In the genomic region with DNA sequence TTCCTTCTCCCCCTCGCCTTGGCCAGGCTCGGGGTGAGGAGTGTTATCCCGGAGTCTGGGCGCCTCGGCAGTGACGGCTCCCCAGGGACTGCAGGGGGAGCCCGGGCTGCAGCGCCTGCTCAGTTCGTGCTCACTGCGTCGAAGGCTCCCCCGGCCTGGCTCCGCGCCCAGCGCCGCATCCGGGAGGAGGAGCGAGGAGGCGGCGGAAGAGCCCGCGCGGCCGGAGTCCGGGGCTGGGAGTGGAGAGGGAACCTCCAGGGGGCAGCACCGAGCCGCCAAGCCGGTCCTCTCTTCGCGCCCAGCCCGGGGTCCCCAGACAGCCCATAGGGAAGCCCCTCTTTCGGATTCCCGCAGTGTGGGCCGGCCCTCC, we compare ENCODE assay signal across 8 cellular contexts. TPM values are rescaled to one million over a fixed set of nuclear protein-coding genes. Genes with fewer than 3 reads are reported as not detected.
DNase-seq lines count a peak whose midpoint lies in the region; ATAC-seq and TF ChIP-seq lines count a peak whose summit lies in the region.

No MANE protein-coding gene starts in this region.

- H3K27me3 ChIP-seq in HAP-1 (ENCODE audit: low read depth) (no peaks in the 10 kb centered on the region), MG63 (no peaks in the 10 kb centered on the region), gastroesophageal sphincter (no peaks in the 10 kb centered on the region), suprapubic skin (no peaks in the 10 kb centered on the region)

- in situ Hi-C loops in HAP-1 (cut with MboI; ENCODE audit: low sequenced_read_pairs), result no loop called here

- H3K4me1 ChIP-seq in HAP-1, result peaks cover 5% of the 10 kb centered on the region
- H3K4me1 ChIP-seq in gastroesophageal sphincter, result peaks cover 0 to 60% (median 16%) of the 10 kb centered on the region in 3 donors
- H3K4me1 ChIP-seq in suprapubic skin, result peaks cover 75% of the 10 kb centered on the region

- peak; percentile 66 to 87 for TF ChIP-seq POLR2A in gastroesophageal sphincter (IDR thresholded peaks at IDR 0.05)
- peak in 1 of 2 donors; percentile 68 for TF ChIP-seq POLR2A in suprapubic skin (IDR thresholded peaks at IDR 0.05)

- TF ChIP-seq CTCF in gastroesophageal sphincter (IDR thresholded peaks at IDR 0.05) (peak in 3 of 4 experiments; percentile 91 to 94 (median 92)), suprapubic skin (IDR thresholded peaks at IDR 0.05) (peak; percentile 89 to 97)

- H3K4me3 ChIP-seq in HAP-1 (peak overlapping the region; percentile 100), MG63 (peak overlapping the region; percentile 95), gastroesophageal sphincter (peak overlapping the region; percentile 54 to 85), suprapubic skin (peak overlapping the region; percentile 87)

- H3K27ac ChIP-seq in gastroesophageal sphincter (peak overlapping the region; percentile 90 to 99 (median 97)), suprapubic skin (peak overlapping the region; percentile 99)

- no peaks in the 10 kb centered on the region for H3K36me3 ChIP-seq in HAP-1 (replicated peaks)
- peaks cover 26% of the 10 kb centered on the region for H3K36me3 ChIP-seq in MG63
- no peaks in the 10 kb centered on the region for H3K36me3 ChIP-seq in gastroesophageal sphincter
- peaks cover 15% of the 10 kb centered on the region for H3K36me3 ChIP-seq in suprapubic skin

- peak; percentile 70 for ATAC-seq in gastroesophageal sphincter

- DNase-seq in GF-D8 (lab: John Stamatoyannopoulos, UW), result peak; percentile 76
- DNase-seq in HAP-1 (ENCODE audit: low spot score in 2 of 2), result peak; percentile 93 to 97
- peak; percentile 98 for DNase-seq in MG63
- DNase-seq in SIG-M5 treated with dmso at 0.1 percent for 504 hours (lab: John Stamatoyannopoulos, UW; ENCODE audit: unreplicated experiment), result peak; percentile 89
- DNase-seq in activated naive CD4-positive, alpha-beta T cell treated with Interleukin-2 at 50 U/mL for 16 hours, result peak; percentile 93
- DNase-seq in nucleus accumbens (lab: John Stamatoyannopoulos, UW), result peak; percentile 46 to 95 (median 86)
- DNase-seq in suprapubic skin (ENCODE audit: low spot score in 2 of 2), result peak; percentile 95 to 96

- no peaks in the 10 kb centered on the region for H3K9me3 ChIP-seq in HAP-1
- H3K9me3 ChIP-seq in MG63, result no peaks in the 10 kb centered on the region
- no peaks in the 10 kb centered on the region for H3K9me3 ChIP-seq in gastroesophageal sphincter
- H3K9me3 ChIP-seq in suprapubic skin, result no peaks in the 10 kb centered on the region

- no CpG with 5 or more reads among the region's 34 CpGs for WGBS in gastroesophageal sphincter (ENCODE audit: low coverage in 1 of 2), 2 donors
- 0% methylated on average over 8 of the region's 34 CpGs for WGBS in suprapubic skin

- TF ChIP-seq EP300 in gastroesophageal sphincter (IDR thresholded peaks at IDR 0.05) (no peak), suprapubic skin (IDR thresholded peaks at IDR 0.05) (no peak)

RNA-seq across cellular contexts. Expression of gene EGR1, which starts 1.3 kb away (rescaled TPM):
- 1.2 TPM in 1 of 2 replicates, not detected in the other for total RNA-seq in MG63 (2014; rRNA removed; shearing (Covaris generic); ENCODE audit: low replicate concordance)
- total RNA-seq in gastroesophageal sphincter, result 10 to 100 TPM; 12.0 to 37.3 (median 15.6) TPM
- 100 to 1,000 TPM; 130 to 445 (median 257) TPM for total RNA-seq in suprapubic skin

RNA-seq across cellular contexts. Expression of gene REEP2, which starts 25.1 kb away (rescaled TPM):
- total RNA-seq in MG63 (2014; rRNA removed; shearing (Covaris generic); ENCODE audit: low replicate concordance), result 1.4 and 1.8 TPM in 2 replicates
- 10 to 100 TPM; 16.7 to 45.8 (median 26.3) TPM for total RNA-seq in gastroesophageal sphincter
- 1 to 10 TPM; 1.5 to 2.6 (median 1.8) TPM for total RNA-seq in suprapubic skin

Comparison
In these comparisons a context has a peak if more than half of its experiments do, and no peak if none do; other contexts are left out.
1. Peak in every context shown above with its lines: DNase-seq, ATAC-seq, H3K4me3 ChIP-seq and H3K27ac ChIP-seq.